Comparison of ENCODE assay signal across 1 cellular context in genomic region chr5:2818936-2819335, GRCh38.
TF ChIP-seq lines count a peak whose summit lies in the region.

No MANE protein-coding gene starts in this region.

TF ChIP-seq in GM23338, 12 proteins besides CTCF, POLR2A, EP300 and RAD21 (continued from another document):
- TF ChIP-seq, protein P1, sequence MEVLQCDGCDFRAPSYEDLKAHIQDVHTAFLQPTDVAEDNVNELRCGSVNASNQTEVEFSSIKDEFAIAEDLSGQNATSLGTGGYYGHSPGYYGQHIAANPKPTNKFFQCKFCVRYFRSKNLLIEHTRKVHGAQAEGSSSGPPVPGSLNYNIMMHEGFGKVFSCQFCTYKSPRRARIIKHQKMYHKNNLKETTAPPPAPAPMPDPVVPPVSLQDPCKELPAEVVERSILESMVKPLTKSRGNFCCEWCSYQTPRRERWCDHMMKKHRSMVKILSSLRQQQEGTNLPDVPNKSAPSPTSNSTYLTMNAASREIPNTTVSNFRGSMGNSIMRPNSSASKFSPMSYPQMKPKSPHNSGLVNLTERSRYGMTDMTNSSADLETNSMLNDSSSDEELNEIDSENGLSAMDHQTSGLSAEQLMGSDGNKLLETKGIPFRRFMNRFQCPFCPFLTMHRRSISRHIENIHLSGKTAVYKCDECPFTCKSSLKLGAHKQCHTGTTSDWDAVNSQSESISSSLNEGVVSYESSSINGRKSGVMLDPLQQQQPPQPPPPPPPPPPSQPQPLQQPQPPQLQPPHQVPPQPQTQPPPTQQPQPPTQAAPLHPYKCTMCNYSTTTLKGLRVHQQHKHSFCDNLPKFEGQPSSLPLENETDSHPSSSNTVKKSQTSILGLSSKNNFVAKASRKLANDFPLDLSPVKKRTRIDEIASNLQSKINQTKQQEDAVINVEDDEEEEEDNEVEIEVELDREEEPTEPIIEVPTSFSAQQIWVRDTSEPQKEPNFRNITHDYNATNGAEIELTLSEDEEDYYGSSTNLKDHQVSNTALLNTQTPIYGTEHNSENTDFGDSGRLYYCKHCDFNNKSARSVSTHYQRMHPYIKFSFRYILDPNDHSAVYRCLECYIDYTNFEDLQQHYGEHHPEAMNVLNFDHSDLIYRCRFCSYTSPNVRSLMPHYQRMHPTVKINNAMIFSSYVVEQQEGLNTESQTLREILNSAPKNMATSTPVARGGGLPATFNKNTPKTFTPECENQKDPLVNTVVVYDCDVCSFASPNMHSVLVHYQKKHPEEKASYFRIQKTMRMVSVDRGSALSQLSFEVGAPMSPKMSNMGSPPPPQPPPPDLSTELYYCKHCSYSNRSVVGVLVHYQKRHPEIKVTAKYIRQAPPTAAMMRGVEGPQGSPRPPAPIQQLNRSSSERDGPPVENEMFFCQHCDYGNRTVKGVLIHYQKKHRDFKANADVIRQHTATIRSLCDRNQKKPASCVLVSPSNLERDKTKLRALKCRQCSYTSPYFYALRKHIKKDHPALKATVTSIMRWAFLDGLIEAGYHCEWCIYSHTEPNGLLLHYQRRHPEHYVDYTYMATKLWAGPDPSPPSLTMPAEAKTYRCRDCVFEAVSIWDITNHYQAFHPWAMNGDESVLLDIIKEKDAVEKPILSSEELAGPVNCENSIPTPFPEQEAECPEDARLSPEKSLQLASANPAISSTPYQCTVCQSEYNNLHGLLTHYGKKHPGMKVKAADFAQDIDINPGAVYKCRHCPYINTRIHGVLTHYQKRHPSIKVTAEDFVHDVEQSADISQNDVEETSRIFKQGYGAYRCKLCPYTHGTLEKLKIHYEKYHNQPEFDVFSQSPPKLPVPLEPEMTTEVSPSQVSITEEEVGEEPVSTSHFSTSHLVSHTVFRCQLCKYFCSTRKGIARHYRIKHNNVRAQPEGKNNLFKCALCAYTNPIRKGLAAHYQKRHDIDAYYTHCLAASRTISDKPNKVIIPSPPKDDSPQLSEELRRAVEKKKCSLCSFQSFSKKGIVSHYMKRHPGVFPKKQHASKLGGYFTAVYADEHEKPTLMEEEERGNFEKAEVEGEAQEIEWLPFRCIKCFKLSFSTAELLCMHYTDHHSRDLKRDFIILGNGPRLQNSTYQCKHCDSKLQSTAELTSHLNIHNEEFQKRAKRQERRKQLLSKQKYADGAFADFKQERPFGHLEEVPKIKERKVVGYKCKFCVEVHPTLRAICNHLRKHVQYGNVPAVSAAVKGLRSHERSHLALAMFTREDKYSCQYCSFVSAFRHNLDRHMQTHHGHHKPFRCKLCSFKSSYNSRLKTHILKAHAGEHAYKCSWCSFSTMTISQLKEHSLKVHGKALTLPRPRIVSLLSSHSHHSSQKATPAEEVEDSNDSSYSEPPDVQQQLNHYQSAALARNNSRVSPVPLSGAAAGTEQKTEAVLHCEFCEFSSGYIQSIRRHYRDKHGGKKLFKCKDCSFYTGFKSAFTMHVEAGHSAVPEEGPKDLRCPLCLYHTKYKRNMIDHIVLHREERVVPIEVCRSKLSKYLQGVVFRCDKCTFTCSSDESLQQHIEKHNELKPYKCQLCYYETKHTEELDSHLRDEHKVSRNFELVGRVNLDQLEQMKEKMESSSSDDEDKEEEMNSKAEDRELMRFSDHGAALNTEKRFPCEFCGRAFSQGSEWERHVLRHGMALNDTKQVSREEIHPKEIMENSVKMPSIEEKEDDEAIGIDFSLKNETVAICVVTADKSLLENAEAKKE (CRISPR knock-in tag; IDR thresholded peaks at IDR 0.05): no peak
- TF ChIP-seq CREB1 (CRISPR knock-in tag; IDR thresholded peaks at IDR 0.05; ENCODE audit: low read depth) (no peak), JUNB (IDR thresholded peaks at IDR 0.05; ENCODE audit: unreplicated experiment) (no peak), REST (IDR thresholded peaks at IDR 0.05; ENCODE audit: unreplicated experiment) (no peak), EZH2phosphoT487 (IDR thresholded peaks at IDR 0.05; ENCODE audit: unreplicated experiment) (no peak), EZH2 (IDR thresholded peaks at IDR 0.05; ENCODE audit: low read depth, unreplicated experiment) (no peak)
- TF ChIP-seq, protein P2, sequence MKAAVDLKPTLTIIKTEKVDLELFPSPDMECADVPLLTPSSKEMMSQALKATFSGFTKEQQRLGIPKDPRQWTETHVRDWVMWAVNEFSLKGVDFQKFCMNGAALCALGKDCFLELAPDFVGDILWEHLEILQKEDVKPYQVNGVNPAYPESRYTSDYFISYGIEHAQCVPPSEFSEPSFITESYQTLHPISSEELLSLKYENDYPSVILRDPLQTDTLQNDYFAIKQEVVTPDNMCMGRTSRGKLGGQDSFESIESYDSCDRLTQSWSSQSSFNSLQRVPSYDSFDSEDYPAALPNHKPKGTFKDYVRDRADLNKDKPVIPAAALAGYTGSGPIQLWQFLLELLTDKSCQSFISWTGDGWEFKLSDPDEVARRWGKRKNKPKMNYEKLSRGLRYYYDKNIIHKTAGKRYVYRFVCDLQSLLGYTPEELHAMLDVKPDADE (IDR thresholded peaks at IDR 0.05): no peak
